Comparison of ENCODE assay signal across 8 cellular contexts in the genomic region with DNA sequence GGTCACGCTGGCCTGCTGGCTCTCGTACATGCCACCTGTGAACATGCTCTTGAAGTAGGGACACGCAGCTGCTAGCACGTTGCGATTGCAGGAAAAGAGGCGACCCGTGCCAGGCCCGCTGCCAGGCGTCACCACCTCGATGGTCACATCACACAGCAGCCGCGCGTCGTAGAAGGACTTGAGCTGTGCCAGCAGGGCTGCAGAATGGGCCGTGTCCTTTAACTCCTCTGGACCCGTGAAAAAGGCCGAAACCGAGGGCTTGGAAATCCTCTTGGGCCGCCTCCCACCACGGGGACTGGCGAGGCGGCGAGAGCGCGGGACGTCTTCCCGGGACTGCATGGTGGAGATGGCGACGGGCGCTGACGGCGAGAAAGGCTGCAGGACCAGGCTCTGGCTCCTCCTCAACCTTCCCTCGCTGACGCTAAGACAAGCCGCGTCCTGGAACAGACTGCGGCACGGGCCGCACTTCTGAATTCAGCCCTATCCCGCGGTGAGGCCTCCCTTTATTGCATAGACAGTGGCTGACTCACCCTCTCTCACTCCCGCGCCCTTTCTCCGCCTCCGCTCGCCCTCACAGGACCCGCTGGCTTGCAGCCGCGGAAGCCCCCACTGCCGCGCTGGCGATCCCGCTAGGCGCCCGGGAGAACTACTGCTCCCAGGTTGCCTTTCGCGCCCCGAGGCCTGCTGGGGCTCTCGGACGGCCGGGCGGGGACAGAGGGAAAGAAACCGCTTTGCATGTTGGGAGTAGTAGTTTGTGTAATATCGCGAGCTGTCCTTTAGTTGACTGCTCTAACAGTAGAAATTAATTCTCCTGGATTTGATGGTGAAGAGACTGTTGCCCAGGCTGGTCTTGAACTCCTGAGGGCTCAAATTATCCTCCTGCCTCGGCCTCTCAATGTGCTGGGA. TPM values are rescaled to one million over a fixed set of nuclear protein-coding genes. Genes with fewer than 3 reads are reported as not detected.
A peak's percentile ranks its signal among the peaks of the same experiment; 100 is the strongest.
DNase-seq lines count a peak whose midpoint lies in the region; ATAC-seq and TF ChIP-seq lines count a peak whose summit lies in the region.

A gene with protein sequence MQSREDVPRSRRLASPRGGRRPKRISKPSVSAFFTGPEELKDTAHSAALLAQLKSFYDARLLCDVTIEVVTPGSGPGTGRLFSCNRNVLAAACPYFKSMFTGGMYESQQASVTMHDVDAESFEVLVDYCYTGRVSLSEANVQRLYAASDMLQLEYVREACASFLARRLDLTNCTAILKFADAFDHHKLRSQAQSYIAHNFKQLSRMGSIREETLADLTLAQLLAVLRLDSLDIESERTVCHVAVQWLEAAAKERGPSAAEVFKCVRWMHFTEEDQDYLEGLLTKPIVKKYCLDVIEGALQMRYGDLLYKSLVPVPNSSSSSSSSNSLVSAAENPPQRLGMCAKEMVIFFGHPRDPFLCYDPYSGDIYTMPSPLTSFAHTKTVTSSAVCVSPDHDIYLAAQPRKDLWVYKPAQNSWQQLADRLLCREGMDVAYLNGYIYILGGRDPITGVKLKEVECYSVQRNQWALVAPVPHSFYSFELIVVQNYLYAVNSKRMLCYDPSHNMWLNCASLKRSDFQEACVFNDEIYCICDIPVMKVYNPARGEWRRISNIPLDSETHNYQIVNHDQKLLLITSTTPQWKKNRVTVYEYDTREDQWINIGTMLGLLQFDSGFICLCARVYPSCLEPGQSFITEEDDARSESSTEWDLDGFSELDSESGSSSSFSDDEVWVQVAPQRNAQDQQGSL (minus strand): TSS at position 651 of the 906 bp plus-strand sequence. CDS start 312 bp downstream, at position 339.

- WGBS in lung, 2 donors, result 6 to 8% methylated on average over 61 to 66 of the region's 66 CpGs

- H3K4me1 ChIP-seq in lung (ENCODE audit: control insufficient read depth in 2 of 2, insufficient read depth in 2 of 2, low read length in 2 of 2), result peaks cover 3 to 16% of the 10 kb centered on the region in 2 donors

- peak within 1 kb of the TSS; percentile 86 to 94 for H3K27ac ChIP-seq in lung (ENCODE audit: low read depth in 1 of 2, low read length in 1 of 2)

- H3K9me3 ChIP-seq in lung (ENCODE audit: control insufficient read depth in 2 of 2, insufficient read depth in 1 of 2, low read length in 1 of 2), result no peaks in the 10 kb centered on the region

- TF ChIP-seq CTCF in lung (IDR thresholded peaks at IDR 0.05; ENCODE audit: control extremely low read depth, extremely low read depth), result no peak

- H3K36me3 ChIP-seq in lung (ENCODE audit: control insufficient read depth in 2 of 2, insufficient read depth in 2 of 2, low read length in 2 of 2), result no peaks in the 10 kb centered on the region

- peak; percentile 94 for DNase-seq in COR-L47 (lab: John Stamatoyannopoulos, UW)
- DNase-seq in HT1080 (ENCODE audit: low read depth), result peak; percentile 98
- peak; percentile 89 to 94 for DNase-seq in NOMO-1 (lab: John Stamatoyannopoulos, UW; ENCODE audit: unreplicated experiment in 2 of 2)
- DNase-seq in activated CD8-positive, alpha-beta memory T cell treated with anti-CD3 and anti-CD28 coated beads for 24 hours, result peak; percentile 97
- peak; percentile 82 for DNase-seq in effector CD8-positive, alpha-beta T cell (lab: John Stamatoyannopoulos, UW)
- DNase-seq in lung (ENCODE audit: low spot score), result peak; percentile 95
- peak; percentile 87 to 93 (median 90) for DNase-seq in stimulated activated CD4-positive, alpha-beta T cell treated with anti-CD3 and anti-CD28 coated beads, TNF-alpha, amount 100 ng/mL, for 24 hours (ENCODE audit: low read depth in 3 of 3)

- peak within 1 kb of the TSS; percentile 81 for H3K4me3 ChIP-seq in lung

- peak; percentile 86 for ATAC-seq in GM21367 (IDR thresholded peaks at IDR 0.05; ENCODE audit: unreplicated experiment)
- peak; percentile 99 for ATAC-seq in lung (ENCODE audit: insufficient read depth, low FRiP score)

- no peaks in the 10 kb centered on the region for H3K27me3 ChIP-seq in lung (ENCODE audit: control insufficient read depth, insufficient read depth)

RNA-seq across cellular contexts. Expression of the gene that starts here (rescaled TPM):
- total RNA-seq in HT1080 (2014; rRNA removed; shearing (Covaris generic)), result 4.1 and 4.3 TPM in 2 replicates
- 4.0 and 5.1 TPM in 2 replicates for polyA plus RNA-seq in HT1080 (2015; cell fraction: cytosol; rRNA removed)
- polyA plus RNA-seq in HT1080 (2015; cell fraction: nucleus; rRNA removed), result 7.7 and 8.2 TPM in 2 replicates
- 10 to 100 TPM in 1 of 2 donors, 1 to 10 TPM in 1; 7.4 to 12.3 TPM for total RNA-seq in lung
- polyA plus RNA-seq in lung, result 1 to 10 TPM; 2.2 to 5.3 TPM

Comparison
In these comparisons a context has a peak if more than half of its experiments do, and no peak if none do; other contexts are left out.
1. Peak in every context shown above with its lines: DNase-seq, ATAC-seq, H3K4me3 ChIP-seq and H3K27ac ChIP-seq.